Comparison of ENCODE assay signal across 11 cellular contexts in the genomic region with DNA sequence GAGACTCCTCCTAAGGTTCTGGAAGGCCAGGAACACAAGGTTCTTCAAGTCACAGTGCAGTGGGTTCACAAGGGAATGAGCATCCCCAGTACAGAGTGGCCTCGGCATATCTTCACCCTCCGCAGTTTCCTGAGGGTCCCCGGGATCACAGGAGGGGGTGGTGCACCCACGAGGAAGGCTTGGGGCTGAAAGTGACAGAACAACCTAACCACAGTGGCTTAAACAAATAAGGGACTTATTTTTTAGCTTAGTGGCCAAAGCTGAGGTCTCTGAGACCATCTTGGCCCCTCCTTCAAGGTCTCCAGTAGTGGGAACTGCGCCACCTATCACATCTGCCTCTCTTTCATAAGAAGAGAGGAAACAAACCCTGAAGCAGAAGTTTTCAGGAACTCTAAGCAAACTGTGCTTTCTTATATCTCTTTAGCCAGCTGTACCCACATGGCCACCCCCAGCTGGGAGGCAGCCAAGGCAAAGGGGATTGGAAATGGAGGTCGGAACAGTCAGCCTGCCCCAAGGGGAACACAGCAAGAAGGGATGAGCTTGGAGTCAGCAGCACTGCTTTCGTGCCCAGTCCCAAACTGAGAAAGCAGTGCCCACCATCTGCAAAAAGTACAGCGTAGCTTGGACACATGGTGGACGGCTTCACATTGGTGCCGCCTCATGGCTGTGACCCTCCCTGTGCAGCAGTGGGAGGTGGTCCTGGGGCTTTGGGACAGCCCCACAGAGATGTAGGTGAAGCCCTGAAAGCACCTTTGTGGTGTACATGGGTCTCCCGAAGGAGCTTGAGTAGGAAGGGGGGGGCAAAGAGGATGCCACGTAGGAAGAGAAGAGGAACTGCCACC.
A peak's percentile ranks its signal among the peaks of the same experiment; 100 is the strongest.
DNase-seq lines count a peak whose midpoint lies in the region; ATAC-seq, FAIRE-seq and TF ChIP-seq lines count a peak whose summit lies in the region.
"Had no signal": no experiment of that assay in that cellular context is flagged by ENCODE, and none has a peak within 500 bp of the region (broad histone marks: within the 10 kb centered on the region; RNA-seq: fewer than 3 reads in every experiment).

No MANE protein-coding gene starts in this region.

- no peaks in the 10 kb centered on the region for H4K20me1 ChIP-seq in OCI-LY7 (ENCODE audit: insufficient read depth, low read length)

- TF ChIP-seq CTCF in GM10248 (IDR thresholded peaks at IDR 0.05; ENCODE audit: control extremely low read depth, extremely low read depth, low read depth, missing control alignments) (peak; percentile 43), OCI-LY7 (conservative IDR thresholded peaks at IDR 0.05; ENCODE audit: low read length) (peak; percentile 65)

- no peaks in the 10 kb centered on the region for H3K9me3 ChIP-seq in OCI-LY7 (ENCODE audit: low read length)

- H3K9me2 ChIP-seq in OCI-LY7 (ENCODE audit: insufficient read depth, low read length) = no peaks in the 10 kb centered on the region

- H3K4me1 ChIP-seq in OCI-LY7 (ENCODE audit: insufficient read depth, low read length, poor library complexity, severe bottlenecking) = peaks cover 12% of the 10 kb centered on the region

- intact Hi-C loops in OCI-LY7 (cut with micrococcal nuclease; ENCODE audit: unreplicated experiment) = no loop called here

- ATAC-seq in GM19351 (IDR thresholded peaks at IDR 0.05; ENCODE audit: unreplicated experiment) = peak; percentile 95
- ATAC-seq in HG02938 (IDR thresholded peaks at IDR 0.05; ENCODE audit: unreplicated experiment) = peak; percentile 86
- ATAC-seq: activated CD4-positive, alpha-beta T cell treated with anti-CD3 and anti-CD28 coated beads for 36 hours had no signal

- H3K4me3 ChIP-seq in OCI-LY7 (ENCODE audit: low read depth, low read length, poor library complexity, severe bottlenecking) = no peak overlapping the region

- H3K4me2 ChIP-seq in OCI-LY7 (ENCODE audit: low read length) = peak overlapping the region; percentile 19

- H3K27ac ChIP-seq in OCI-LY7 (ENCODE audit: low read depth, low read length, poor library complexity, severe bottlenecking) = no peak overlapping the region

- POLR2A ChIA-PET in GM10248 (lab: Yijun Ruan, JAX) = interaction anchor here (1.3 kb wide), 1 partner anchor 260 kb away, joined by 3 read pairs; the partner anchor contains the start of gene ID2
- POLR2A ChIA-PET in OCI-LY7 (lab: Charles Lee) = interaction anchor here (0.6 to 1.2 kb wide), 4 partner anchors 15 to 1362 kb away, joined by 3 read pairs; no protein-coding TSS in a partner anchor

- BruUV-seq in OCI-LY7 (replicated peaks; lab: Mats Ljungman, UMichigan) = no TSS peak

- DNase-seq in GM10248 (ENCODE audit: extremely low spot score) (peak; percentile 66), OCI-LY7 (ENCODE audit: low spot score) (peak; percentile 49), NCI-H1436 (lab: John Stamatoyannopoulos, UW) (no peak), frontal cortex (ENCODE audit: low spot score in 2 of 2) (no peak), NCI-H345 (lab: John Stamatoyannopoulos, UW) (no peak)
- no peak for DNase-seq in activated effector memory CD4-positive, alpha-beta T cell treated with anti-CD3 and anti-CD28 coated beads, Interleukin-2, amount 50 U/mL, for 16 hours
- DNase-seq: activated CD4-positive, alpha-beta T cell treated with anti-CD3 and anti-CD28 coated beads for 36 hours; AML-193; anterior cingulate cortex had no signal

- no peaks in the 10 kb centered on the region for H3K36me3 ChIP-seq in OCI-LY7 (ENCODE audit: insufficient read depth, low read length)

- CTCF ChIA-PET in GM10248 (lab: Yijun Ruan, JAX) = interaction anchor here (0.8 to 3.7 kb wide), 14 partner anchors 8 to 104 kb away, joined by 3 to 32 read pairs (median 4); no protein-coding TSS in a partner anchor
- CTCF ChIA-PET in OCI-LY7 (lab: Charles Lee; ENCODE audit: unreplicated experiment) = interaction anchor here (0.6 to 1.5 kb wide), 2 partner anchors 11 to 125 kb away, joined by 4 read pairs; no protein-coding TSS in a partner anchor

- no peak overlapping the region for H2AFZ ChIP-seq in OCI-LY7 (ENCODE audit: low read length)

- no peak for FAIRE-seq in frontal cortex (lab: Jason Lieb, UNC)

- no peaks in the 10 kb centered on the region for H3K79me2 ChIP-seq in OCI-LY7 (ENCODE audit: insufficient read depth, low read depth, low read length)

Comparison
In these comparisons a context has a peak if more than half of its experiments do, and no peak if none do; other contexts are left out.
1. DNase-seq: peak in GM10248 (single experiment) and OCI-LY7 (single experiment); none in NCI-H1436 (single experiment), frontal cortex (0 of 2), NCI-H345 (single experiment) and activated effector memory CD4-positive, alpha-beta T cell treated with anti-CD3 and anti-CD28 coated beads, Interleukin-2, amount 50 U/mL, for 16 hours (single experiment).